ENCODE assay signal across 15 cellular contexts in genomic region chr1:150836129-150836773, GRCh38. TPM values are rescaled to one million over a fixed set of nuclear protein-coding genes. Genes with fewer than 3 reads are reported as not detected.
A peak's percentile ranks its signal among the peaks of the same experiment; 100 is the strongest.
DNase-seq lines count a peak whose midpoint lies in the region; ATAC-seq and TF ChIP-seq lines count a peak whose summit lies in the region.
"Had no signal": no experiment of that assay in that cellular context is flagged by ENCODE, and none has a peak within 500 bp of the region (broad histone marks: within the 10 kb centered on the region; RNA-seq: fewer than 3 reads in every experiment).

No MANE protein-coding gene starts in this region.

- no peaks in the 10 kb centered on the region for H3K36me3 ChIP-seq in endocrine pancreas (ENCODE audit: control insufficient read depth, insufficient read depth, low read length)
- peaks cover 0 to 63% (median 26%) of the 10 kb centered on the region in 4 donors for H3K36me3 ChIP-seq in transverse colon

- intact Hi-C loops in transverse colon (cut with DNase I; ENCODE audit: low total_unique reads) = no loop called here

- TF ChIP-seq POLR2A in GM19099 (IDR thresholded peaks at IDR 0.05; ENCODE audit: extremely low read depth, insufficient read length, low read depth) = peak; percentile 45
- TF ChIP-seq POLR2A in transverse colon (IDR thresholded peaks at IDR 0.05) = no peak

- no peak for TF ChIP-seq CTCF in transverse colon (IDR thresholded peaks at IDR 0.05)

- in situ Hi-C loops in transverse colon (cut with MboI; ENCODE audit: low pct_ligation_motif_present in 1 of 4, low pct_unique_long_range_greater_than_20kb in 1 of 4, low sequenced_read_pairs in 3 of 4) = no loop called here

- no peak for TF ChIP-seq EP300 in transverse colon (IDR thresholded peaks at IDR 0.05; ENCODE audit: low read depth)

- WGBS in transverse colon (ENCODE audit: low coverage in 1 of 2), 2 donors = 47 to 58% methylated on average over 5 to 6 of the region's 6 CpGs

- H3K9ac ChIP-seq in endocrine pancreas (ENCODE audit: control insufficient read depth, insufficient read depth, low read length) = no peak overlapping the region

- peak overlapping the region in 3 of 4 donors; percentile 38 to 56 (median 38) for H3K27ac ChIP-seq in transverse colon
- H3K27ac ChIP-seq: Peyer's patch had no signal

- no peaks in the 10 kb centered on the region for H3K9me3 ChIP-seq in endocrine pancreas (ENCODE audit: control insufficient read depth, low read length)
- no peaks in the 10 kb centered on the region for H3K9me3 ChIP-seq in transverse colon
- H3K9me3 ChIP-seq: Peyer's patch had no signal

- H3K4me1 ChIP-seq in endocrine pancreas (ENCODE audit: control insufficient read depth, insufficient read depth, low read length) = peaks cover 14% of the 10 kb centered on the region
- peaks cover 0 to 8% (median 4%) of the 10 kb centered on the region in 4 donors for H3K4me1 ChIP-seq in transverse colon
- H3K4me1 ChIP-seq: Peyer's patch had no signal

- DNase-seq in HT-29 (ENCODE audit: low spot score) (peak; percentile 57), transverse colon (no peak), NCI-H748 treated with DMSO at 0.1 percent for 48 hours (lab: John Stamatoyannopoulos, UW) (no peak)
- DNase-seq in stimulated activated CD4-positive, alpha-beta T cell treated with anti-CD3 and anti-CD28 coated beads, Interleukin-15, amount 100 ng/mL, for 24 hours = no peak
- DNase-seq: activated CD4-positive, CD25-positive, alpha-beta regulatory T cell; activated naive CD4-positive, alpha-beta T cell treated with anti-CD3 and anti-CD28 coated beads for 36 hours; effector CD4-positive, alpha-beta T cell; GDM1; naive thymus-derived CD4-positive, alpha-beta T cell; NCI-H1092; Peyer's patch; stimulated activated naive CD8-positive, alpha-beta T cell treated with anti-CD3 and anti-CD28 coated beads, Interleukin-15, Interleukin-2, amounts not matched to agents 100 U/mL and 50 U/mL, for 24 hours had no signal

- no peak for ATAC-seq in HG03342 (IDR thresholded peaks at IDR 0.05; ENCODE audit: unreplicated experiment)
- ATAC-seq: naive thymus-derived CD4-positive, alpha-beta T cell; stimulated activated naive CD8-positive, alpha-beta T cell treated with anti-CD3 and anti-CD28 coated beads, Interleukin-15, Interleukin-2, amounts not matched to agents 100 U/mL and 50 U/mL, for 24 hours had no signal

- no peaks in the 10 kb centered on the region for H3K27me3 ChIP-seq in endocrine pancreas (ENCODE audit: control insufficient read depth, insufficient read depth, low read length)
- H3K27me3 ChIP-seq in transverse colon = no peaks in the 10 kb centered on the region
- H3K27me3 ChIP-seq: Peyer's patch had no signal

- H3K4me3 ChIP-seq in endocrine pancreas (ENCODE audit: control insufficient read depth, insufficient read depth, low read length) (peak overlapping the region; percentile 49), transverse colon (no peak overlapping the region)
- H3K4me3 ChIP-seq: Peyer's patch had no signal

RNA-seq across cellular contexts. Expression of gene CTSK, which starts 28.2 kb away (rescaled TPM):
- total RNA-seq in HT-29 (2014; rRNA removed; shearing (Covaris generic)) = 0.61 and 1.5 TPM in 2 replicates
- total RNA-seq in transverse colon = 10 to 100 TPM; 13.3 to 53.2 (median 35.8) TPM

RNA-seq across cellular contexts. Expression of gene ARNT, which starts 40.1 kb away (rescaled TPM):
- 11.7 and 11.9 TPM in 2 replicates for total RNA-seq in HT-29 (2014; rRNA removed; shearing (Covaris generic))
- 10 to 100 TPM; 47.9 to 64.6 (median 53.9) TPM for total RNA-seq in transverse colon

RNA-seq across cellular contexts. Expression of gene CTXND2, which starts 50.7 kb away (rescaled TPM):
- not detected in 2 replicates for total RNA-seq in HT-29 (2014; rRNA removed; shearing (Covaris generic))
- total RNA-seq in transverse colon = not detected
- total RNA-seq: activated naive CD4-positive, alpha-beta T cell treated with anti-CD3 and anti-CD28 coated beads for 36 hours; naive thymus-derived CD4-positive, alpha-beta T cell; Peyer's patch had no signal
